ENCODE assay signal across 6 cellular contexts in genomic region chr2:107354143-107354542, GRCh38.
"Had no signal": no experiment of that assay in that cellular context is flagged by ENCODE, and none has a peak within 500 bp of the region (broad histone marks: within the 10 kb centered on the region; RNA-seq: fewer than 3 reads in every experiment).

No MANE protein-coding gene starts in this region.

- ATAC-seq: HepG2, K562 had no signal

- H3K4me3 ChIP-seq: K562 had no signal

- DNase-seq: IMR-90, KBM-7, KG1 had no signal

- H3K27ac ChIP-seq: HL-60 had no signal
